8 cellular contexts compared by ENCODE assay signal in genomic region chr16:2156849-2157224, GRCh38. TPM values are rescaled to one million over a fixed set of nuclear protein-coding genes. Genes with fewer than 3 reads are reported as not detected.
DNase-seq lines count a peak whose midpoint lies in the region; ATAC-seq and TF ChIP-seq lines count a peak whose summit lies in the region.

No MANE protein-coding gene starts in this region.

- in situ Hi-C loops in astrocyte of the spinal cord (cut with HindIII; ENCODE audit: low sequenced_read_pairs) = no loop called here

- ATAC-seq in Right ventricle myocardium inferior = no peak

- H3K27ac ChIP-seq in right atrium auricular region = peak overlapping the region in 1 of 2 donors; percentile 76
- no peak overlapping the region for H3K27ac ChIP-seq in mesendoderm (ENCODE audit: low read depth, low read length)

- peaks cover 3 to 85% of the 10 kb centered on the region in 2 donors for H3K4me1 ChIP-seq in right atrium auricular region
- peaks cover 1% of the 10 kb centered on the region for H3K4me1 ChIP-seq in mesendoderm (ENCODE audit: control insufficient read depth, low read depth, low read length)

- no peaks in the 10 kb centered on the region for H3K27me3 ChIP-seq in right atrium auricular region
- no peaks in the 10 kb centered on the region for H3K27me3 ChIP-seq in mesendoderm (ENCODE audit: insufficient read depth, low read length, poor library complexity)

- H2BK120ac ChIP-seq in mesendoderm (ENCODE audit: low read depth, low read length) = no peak overlapping the region

- H2AK5ac ChIP-seq in mesendoderm (ENCODE audit: low read length) = no peak overlapping the region

- H3K23ac ChIP-seq in mesendoderm (ENCODE audit: low read length) = no peak overlapping the region

- no peak overlapping the region for H4K5ac ChIP-seq in mesendoderm (ENCODE audit: low read length)

- intact Hi-C loops in Right ventricle myocardium inferior (cut with DNase I) = loop anchor here (5.0 kb wide), 2 partner anchors 50 to 95 kb away; partner anchors contain the start of genes ECI1 and MLST8

- H3K79me2 ChIP-seq in mesendoderm (ENCODE audit: control insufficient read depth, insufficient read depth, low read length) = peaks cover 84% of the 10 kb centered on the region

- H3K4me3 ChIP-seq in right atrium auricular region (peak overlapping the region; percentile 62 to 78), astrocyte of the spinal cord (ENCODE audit: low read depth, low read length) (peak overlapping the region; percentile 90), mesendoderm (ENCODE audit: low read length) (peak overlapping the region; percentile 96)

- DNase-seq in right atrium auricular region (ENCODE audit: low spot score) (no peak), Right ventricle myocardium inferior (ENCODE audit: missing footprints) (no peak), astrocyte of the spinal cord (ENCODE audit: low read depth, low spot score) (no peak), mesendoderm (no peak), DMS 273 treated with DMSO at 0.1 percent for 48 hours (lab: John Stamatoyannopoulos, UW) (no peak), activated gamma-delta T cell (lab: John Stamatoyannopoulos, UW) (no peak), LoVo (ENCODE audit: low spot score) (no peak)
- no peak for DNase-seq in activated CD4-positive, alpha-beta T cell treated with anti-CD3 and anti-CD28 coated beads for 4 hours

- no CpG with 5 or more reads among the region's 5 CpGs for WGBS in mesendoderm (ENCODE audit: extremely low coverage, insufficient coverage, low lambda C conversion rate)

- H3K56ac ChIP-seq in mesendoderm (ENCODE audit: low read length) = peak overlapping the region; percentile 98

- no peak for TF ChIP-seq CTCF in right atrium auricular region (IDR thresholded peaks at IDR 0.05)
- TF ChIP-seq CTCF in astrocyte of the spinal cord (IDR thresholded peaks at IDR 0.05; ENCODE audit: low read depth, low read length) = no peak

- peak overlapping the region; percentile 99 for H3K9ac ChIP-seq in mesendoderm (ENCODE audit: low read length)

- no peaks in the 10 kb centered on the region for H3K9me3 ChIP-seq in right atrium auricular region

- no peak overlapping the region for H4K8ac ChIP-seq in mesendoderm (ENCODE audit: low read depth, low read length)

- H3K79me1 ChIP-seq in mesendoderm (ENCODE audit: low read length) = peaks cover 16% of the 10 kb centered on the region

- no peak overlapping the region for H3K18ac ChIP-seq in mesendoderm (ENCODE audit: low read length)

- no peak overlapping the region for H2BK5ac ChIP-seq in mesendoderm (ENCODE audit: low read length)

- H2BK15ac ChIP-seq in mesendoderm (replicated peaks; ENCODE audit: low read depth) = no peak overlapping the region

- H3K36me3 ChIP-seq in right atrium auricular region (peaks cover 3% of the 10 kb centered on the region), mesendoderm (ENCODE audit: control insufficient read depth, insufficient read depth, low read length) (peaks cover 11% of the 10 kb centered on the region)

- no peak overlapping the region for H3K4ac ChIP-seq in mesendoderm (ENCODE audit: low read depth, low read length)

- peak overlapping the region; percentile 95 for H3K4me2 ChIP-seq in mesendoderm (ENCODE audit: low read length)

RNA-seq across cellular contexts. Expression of gene TRAF7, which starts 1.3 kb away (rescaled TPM):
- 10 to 100 TPM; 16.1 to 27.0 TPM for total RNA-seq in right atrium auricular region
- 27.3 TPM for total RNA-seq in Right ventricle myocardium inferior
- 124 TPM for polyA plus RNA-seq in mesendoderm (2013, experiment 1 of 2)
- polyA plus RNA-seq in mesendoderm (2013, experiment 2 of 2) = 126 TPM

RNA-seq across cellular contexts. Expression of gene RAB26, which starts 8.4 kb away (rescaled TPM):
- total RNA-seq in right atrium auricular region (1 to 10 TPM in 1 of 2 donors, under 1 TPM in 1; 0.31 to 1.4 TPM), Right ventricle myocardium inferior (0.87 TPM)
- 1.9 TPM for polyA plus RNA-seq in mesendoderm (2013, experiment 1 of 2)
- 1.3 TPM for polyA plus RNA-seq in mesendoderm (2013, experiment 2 of 2)

RNA-seq across cellular contexts. Expression of gene PKD1, which starts 21.1 kb away (rescaled TPM):
- total RNA-seq in right atrium auricular region = 100 to 1,000 TPM; 218 to 276 TPM
- total RNA-seq in Right ventricle myocardium inferior = 85.8 TPM
- polyA plus RNA-seq in mesendoderm (2013, experiment 1 of 2) = 15.0 TPM
- 15.3 TPM for polyA plus RNA-seq in mesendoderm (2013, experiment 2 of 2)

RNA-seq across cellular contexts. Expression of gene CASKIN1, which starts 39.6 kb away (rescaled TPM):
- total RNA-seq in right atrium auricular region (1 to 10 TPM; 3.5 to 4.3 TPM), Right ventricle myocardium inferior (5.8 TPM)
- 0.24 TPM for polyA plus RNA-seq in mesendoderm (2013, experiment 1 of 2)
- 1.1 TPM for polyA plus RNA-seq in mesendoderm (2013, experiment 2 of 2)

RNA-seq across cellular contexts. Expression of gene MLST8, which starts 48.4 kb away (rescaled TPM):
- 10 to 100 TPM; 35.6 to 45.0 TPM for total RNA-seq in right atrium auricular region
- total RNA-seq in Right ventricle myocardium inferior = 25.3 TPM
- polyA plus RNA-seq in mesendoderm (2013, experiment 1 of 2) = 48.7 TPM
- 49.1 TPM for polyA plus RNA-seq in mesendoderm (2013, experiment 2 of 2)
